In the genomic region with DNA sequence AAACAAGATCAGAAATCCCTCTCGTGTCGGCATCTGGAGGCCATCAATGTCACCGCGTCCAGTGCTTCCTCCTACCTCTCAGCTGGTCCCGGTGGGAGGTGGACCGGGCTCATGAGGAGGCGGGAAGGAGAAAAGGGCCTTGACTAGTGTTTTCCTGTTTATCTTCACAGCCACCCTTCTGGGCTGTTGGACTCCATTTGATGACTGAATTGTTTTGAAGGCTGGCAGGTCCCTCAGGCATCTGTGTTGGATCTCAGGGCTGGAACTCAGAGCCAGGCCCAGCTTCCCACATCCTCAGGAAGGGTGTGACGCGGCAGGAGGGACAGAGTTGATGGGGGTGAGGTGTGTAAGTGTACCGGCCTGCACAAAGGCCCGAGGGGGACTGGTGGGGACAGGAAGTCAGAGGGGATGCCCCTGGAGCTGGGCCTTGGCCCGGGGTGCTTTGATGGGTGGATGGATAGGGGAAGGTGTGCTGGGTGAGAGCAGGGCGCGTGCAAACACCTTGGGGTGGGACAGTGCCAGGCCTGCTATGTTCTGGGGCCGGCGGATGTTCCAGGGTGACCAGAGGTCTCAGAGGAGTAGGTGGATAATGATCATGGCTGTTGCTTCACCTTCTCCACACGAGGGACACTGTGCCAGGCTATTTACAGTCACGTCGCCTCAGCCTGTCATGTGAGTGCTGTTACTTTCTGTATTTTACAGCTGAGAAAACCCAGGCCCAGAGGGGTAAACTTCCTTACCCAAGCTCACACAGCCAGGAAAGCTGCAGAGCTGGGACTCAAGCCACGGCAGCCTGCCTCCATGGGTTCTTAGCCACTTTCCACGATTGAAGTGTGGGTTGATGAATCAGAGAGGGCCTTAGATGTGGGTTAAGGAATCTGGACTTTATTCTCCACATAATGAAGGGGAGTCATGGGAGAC, we compare ENCODE assay signal across 10 cellular contexts. TPM values are rescaled to one million over a fixed set of nuclear protein-coding genes. Genes with fewer than 3 reads are reported as not detected.
A peak's percentile ranks its signal among the peaks of the same experiment; 100 is the strongest.
DNase-seq lines count a peak whose midpoint lies in the region; ATAC-seq and TF ChIP-seq lines count a peak whose summit lies in the region.
"Had no signal": no experiment of that assay in that cellular context is flagged by ENCODE, and none has a peak within 500 bp of the region (broad histone marks: within the 10 kb centered on the region; RNA-seq: fewer than 3 reads in every experiment).

No MANE protein-coding gene starts in this region.

- H3K79me2 ChIP-seq in H9 (ENCODE audit: insufficient read depth, low read length) (no peaks in the 10 kb centered on the region), smooth muscle cell (ENCODE audit: low read depth) (no peaks in the 10 kb centered on the region)

- H2BK120ac ChIP-seq in H9 (ENCODE audit: low read depth, low read length, poor library complexity, severe bottlenecking) = no peak overlapping the region

- no peak overlapping the region for H4K91ac ChIP-seq in H9 (ENCODE audit: insufficient read length, low read depth, low read length)

- no peak overlapping the region for H3T11ph ChIP-seq in H9 (ENCODE audit: low read length)

- H3K56ac ChIP-seq in H9 (ENCODE audit: insufficient read length, low read depth, low read length) = no peak overlapping the region

- no peak overlapping the region for H3K4ac ChIP-seq in H9 (ENCODE audit: low read depth, low read length)

- H3K27ac ChIP-seq in H9 (ENCODE audit: insufficient read length, low read depth, low read length) (no peak overlapping the region), smooth muscle cell (ENCODE audit: low read depth) (peak overlapping the region; percentile 25)

- intact Hi-C loops in activated T-helper 2 cell treated with anti-CD3 and anti-CD28 coated beads, Interferon-gamma antibody, Interleukin-2, Interleukin-4, amounts not matched to agents 10 μg/mL and 5 μg/mL and 100 μg/mL, durations not matched to agents 14 hours and 24 hours and 36 hours (cut with micrococcal nuclease) = no loop called here

- H4K5ac ChIP-seq in H9 (ENCODE audit: insufficient read length, low read depth, low read length) = no peak overlapping the region

- H3K23me2 ChIP-seq in H9 (ENCODE audit: insufficient read length, low read depth, low read length, poor library complexity, severe bottlenecking) = no peaks in the 10 kb centered on the region

- H3K27ac Mint-ChIP-seq in H9 = peak overlapping the region; percentile 75 to 85 (median 81); a peak in 5 of 7 replicates
- H3K27ac Mint-ChIP-seq in activated T-helper 2 cell treated with anti-CD3 and anti-CD28 coated beads, Interferon-gamma antibody, Interleukin-2, Interleukin-4, amounts not matched to agents 10 μg/mL and 5 μg/mL and 100 μg/mL, durations not matched to agents 14 hours and 24 hours and 36 hours = peak overlapping the region; percentile 44

- H2AFZ ChIP-seq in H9 (ENCODE audit: low read length) = no peak overlapping the region
- H2AFZ ChIP-seq in smooth muscle cell (ENCODE audit: low read depth) = no peak overlapping the region

- H3K9ac ChIP-seq in H9 (ENCODE audit: extremely low read depth, insufficient read length, low read length) (no peak overlapping the region), smooth muscle cell (ENCODE audit: low read depth) (no peak overlapping the region)

- H3K9me3 ChIP-seq in H9 (ENCODE audit: control insufficient read depth, low read depth, low read length) (no peaks in the 10 kb centered on the region), smooth muscle cell (replicated peaks; ENCODE audit: low read depth) (no peaks in the 10 kb centered on the region)

- no peak overlapping the region for H3K14ac ChIP-seq in H9 (ENCODE audit: insufficient read depth, low read length)

- H3K79me1 ChIP-seq in H9 (ENCODE audit: insufficient read depth, low read depth, low read length, poor library complexity, severe bottlenecking) = no peaks in the 10 kb centered on the region

- WGBS in H9 (ENCODE audit: extremely low coverage, insufficient read length, low lambda C conversion rate) = no CpG with 5 or more reads among the region's 21 CpGs
- WGBS in smooth muscle cell (ENCODE audit: low lambda C conversion rate) = 35% methylated on average over 21 of the region's 21 CpGs

- H3K4me1 ChIP-seq in H9 (ENCODE audit: insufficient read depth, low read length) (no peaks in the 10 kb centered on the region), smooth muscle cell (ENCODE audit: low read depth) (no peaks in the 10 kb centered on the region)

- ATAC-seq in GM18502 (IDR thresholded peaks at IDR 0.05; ENCODE audit: poor library complexity, unreplicated experiment) = no peak

- H3K4me1 Mint-ChIP-seq in H9 = peaks cover 13% of the 10 kb centered on the region in 2 experiments
- H3K4me1 Mint-ChIP-seq in activated T-helper 2 cell treated with anti-CD3 and anti-CD28 coated beads, Interferon-gamma antibody, Interleukin-2, Interleukin-4, amounts not matched to agents 10 μg/mL and 5 μg/mL and 100 μg/mL, durations not matched to agents 14 hours and 24 hours and 36 hours (ENCODE audit: low read depth) = no peaks in the 10 kb centered on the region

- H3K4me3 ChIP-seq in smooth muscle cell = no peak overlapping the region

- no peak overlapping the region for H2BK5ac ChIP-seq in H9 (ENCODE audit: insufficient read length, low read length)

- TF ChIP-seq CTCF in H9 (conservative IDR thresholded peaks at IDR 0.05) (no peak), smooth muscle cell (IDR thresholded peaks at IDR 0.05; ENCODE audit: borderline replicate concordance, insufficient read depth, poor library complexity, severe bottlenecking) (no peak)

- H3K23ac ChIP-seq in H9 (ENCODE audit: insufficient read length, low read depth, low read length) = no peak overlapping the region

- H2BK20ac ChIP-seq in H9 (ENCODE audit: low read depth, low read length, poor library complexity, severe bottlenecking) = no peak overlapping the region

- no peak overlapping the region for H2BK12ac ChIP-seq in H9 (ENCODE audit: insufficient read length, low read depth, low read length)

- H2BK15ac ChIP-seq in H9 (ENCODE audit: low read depth, low read length) = no peak overlapping the region

- peaks cover 24% of the 10 kb centered on the region for H3F3A ChIP-seq in smooth muscle cell (ENCODE audit: low read depth)

- DNase-seq in H9 = no peak
- DNase-seq in activated T-helper 2 cell treated with anti-CD3 and anti-CD28 coated beads, Interferon-gamma antibody, Interleukin-2, Interleukin-4, amounts not matched to agents 10 μg/mL and 5 μg/mL and 100 μg/mL, durations not matched to agents 14 hours and 24 hours and 36 hours (ENCODE audit: low spot score) = no peak
- DNase-seq in islet precursor cell = peak; percentile 90
- no peak for DNase-seq in smooth muscle cell (lab: John Stamatoyannopoulos, UW; ENCODE audit: unreplicated experiment)
- DNase-seq in stimulated activated CD4-positive, alpha-beta T cell treated with anti-CD3 and anti-CD28 coated beads, Interleukin-1b, Interleukin-23, amount 100 ng/mL, for 48 hours = no peak
- no peak for DNase-seq in NCI-H526 (lab: John Stamatoyannopoulos, UW)
- DNase-seq: EL, hippocampal formation, NCI-H226 had no signal

- H3K27me3 Mint-ChIP-seq in H9 (ENCODE audit: low read depth) = no peaks in the 10 kb centered on the region
- H3K27me3 Mint-ChIP-seq in activated T-helper 2 cell treated with anti-CD3 and anti-CD28 coated beads, Interferon-gamma antibody, Interleukin-2, Interleukin-4, amounts not matched to agents 10 μg/mL and 5 μg/mL and 100 μg/mL, durations not matched to agents 14 hours and 24 hours and 36 hours (ENCODE audit: low read depth) = no peaks in the 10 kb centered on the region

- no peaks in the 10 kb centered on the region for H3K27me3 ChIP-seq in H9 (ENCODE audit: insufficient read depth, low read length)
- no peaks in the 10 kb centered on the region for H3K27me3 ChIP-seq in smooth muscle cell (ENCODE audit: low read depth)

- no peak overlapping the region for H2AK5ac ChIP-seq in H9 (ENCODE audit: insufficient read length, low read length)

- H4K20me1 ChIP-seq in H9 (ENCODE audit: control insufficient read depth, insufficient read depth, insufficient read length) (no peaks in the 10 kb centered on the region), smooth muscle cell (ENCODE audit: low read depth) (peaks cover 3% of the 10 kb centered on the region)

- no peak overlapping the region; a peak in 1 of 5 replicates for H3K4me3 Mint-ChIP-seq in H9
- H3K4me3 Mint-ChIP-seq in activated T-helper 2 cell treated with anti-CD3 and anti-CD28 coated beads, Interferon-gamma antibody, Interleukin-2, Interleukin-4, amounts not matched to agents 10 μg/mL and 5 μg/mL and 100 μg/mL, durations not matched to agents 14 hours and 24 hours and 36 hours (ENCODE audit: low read depth) = no peak overlapping the region

- no peak overlapping the region for H3K18ac ChIP-seq in H9 (ENCODE audit: insufficient read length, low read depth, low read length)

- H3K36me3 Mint-ChIP-seq in H9 (ENCODE audit: insufficient read depth in 1 of 3, low read depth in 3 of 3) = peaks cover 0 to 7% (median 0%) of the 10 kb centered on the region in 3 experiments; a peak in 1 of 7 replicates
- no peaks in the 10 kb centered on the region for H3K36me3 Mint-ChIP-seq in activated T-helper 2 cell treated with anti-CD3 and anti-CD28 coated beads, Interferon-gamma antibody, Interleukin-2, Interleukin-4, amounts not matched to agents 10 μg/mL and 5 μg/mL and 100 μg/mL, durations not matched to agents 14 hours and 24 hours and 36 hours (ENCODE audit: low read depth)

- H3K36me3 ChIP-seq in smooth muscle cell (ENCODE audit: low read depth) = no peaks in the 10 kb centered on the region

- no peak overlapping the region for H3K4me2 ChIP-seq in H9 (ENCODE audit: insufficient read depth, insufficient read length, low read length)
- H3K4me2 ChIP-seq in smooth muscle cell = peak overlapping the region; percentile 34

- H4K8ac ChIP-seq in H9 (replicated peaks; ENCODE audit: insufficient read length, low read depth, low read length) = no peak overlapping the region

- H3K9me3 Mint-ChIP-seq in H9 = no peaks in the 10 kb centered on the region; a peak in 1 of 5 replicates
- H3K9me3 Mint-ChIP-seq in activated T-helper 2 cell treated with anti-CD3 and anti-CD28 coated beads, Interferon-gamma antibody, Interleukin-2, Interleukin-4, amounts not matched to agents 10 μg/mL and 5 μg/mL and 100 μg/mL, durations not matched to agents 14 hours and 24 hours and 36 hours = no peaks in the 10 kb centered on the region

RNA-seq across cellular contexts. Expression of a gene that starts 17.9 kb away (rescaled TPM):
- total RNA-seq in H9 (2021) (94.9 and 97.9 TPM in 2 replicates), smooth muscle cell (49.4 and 52.7 TPM in 2 replicates)
- 113 and 116 TPM in 2 replicates for total RNA-seq in activated T-helper 2 cell treated with anti-CD3 and anti-CD28 coated beads, Interferon-gamma antibody, Interleukin-2, Interleukin-4, amounts not matched to agents 10 μg/mL and 5 μg/mL and 100 μg/mL, durations not matched to agents 14 hours and 24 hours and 36 hours
- polyA plus RNA-seq in smooth muscle cell = 6.2 and 7.1 TPM in 2 replicates
